ENCODE assay signal across 12 cellular contexts in the genomic region with DNA sequence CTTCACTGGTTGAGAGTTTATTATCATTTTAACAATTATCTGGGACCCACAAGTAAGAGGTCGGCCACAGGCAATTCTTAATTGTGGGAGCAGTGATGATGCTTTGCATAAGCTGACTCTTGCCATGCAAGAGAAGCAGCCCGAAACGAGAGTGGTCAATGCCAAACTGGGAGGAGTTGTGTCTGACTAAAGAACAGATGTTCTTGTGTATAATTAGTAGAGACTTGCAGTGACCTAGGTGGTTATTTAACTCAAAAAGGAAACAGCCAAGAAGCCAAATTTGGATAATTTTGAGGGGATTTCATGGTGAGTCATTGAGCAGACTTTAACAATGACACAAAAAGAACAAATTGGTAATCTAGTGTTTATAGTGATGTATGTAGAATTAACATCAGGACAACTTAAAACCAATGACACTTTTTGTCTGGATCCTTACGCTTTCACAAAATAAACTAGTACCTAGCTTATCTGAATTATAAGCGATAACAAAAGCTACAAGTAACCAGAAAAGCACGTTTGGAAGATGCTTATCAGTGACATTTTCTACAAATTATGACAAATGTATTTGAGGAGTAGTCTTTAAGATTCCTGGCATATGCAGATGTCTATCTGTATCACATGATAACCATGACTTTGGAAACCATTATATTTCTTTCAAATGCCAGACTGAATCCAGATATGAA.
DNase-seq lines count a peak whose midpoint lies in the region; ATAC-seq lines count a peak whose summit lies in the region.
"Had no signal": no experiment of that assay in that cellular context is flagged by ENCODE, and none has a peak within 500 bp of the region (broad histone marks: within the 10 kb centered on the region; RNA-seq: fewer than 3 reads in every experiment).

No MANE protein-coding gene starts in this region.

- no peak overlapping the region for H3K27ac Mint-ChIP-seq in activated CD8-positive, alpha-beta memory T cell treated with anti-CD3 and anti-CD28 coated beads, Interleukin-2, amount 10 ng/mL, durations not matched to agents 7 days and 5 days
- H3K27ac Mint-ChIP-seq: activated CD4-positive, alpha-beta memory T cell treated with anti-CD3 and anti-CD28 coated beads for 36 hours; naive thymus-derived CD8-positive, alpha-beta T cell; stimulated activated naive CD8-positive, alpha-beta T cell treated with anti-CD3 and anti-CD28 coated beads, Interleukin-15, Interleukin-2, amounts not matched to agents 100 ng/mL and 50 ng/mL, for 24 hours had no signal

- no peak overlapping the region for H3K4me3 Mint-ChIP-seq in activated CD8-positive, alpha-beta memory T cell treated with anti-CD3 and anti-CD28 coated beads, Interleukin-2, amount 10 ng/mL, durations not matched to agents 7 days and 5 days
- H3K4me3 Mint-ChIP-seq: activated CD4-positive, alpha-beta memory T cell treated with anti-CD3 and anti-CD28 coated beads for 36 hours; naive thymus-derived CD8-positive, alpha-beta T cell; stimulated activated naive CD8-positive, alpha-beta T cell treated with anti-CD3 and anti-CD28 coated beads, Interleukin-15, Interleukin-2, amounts not matched to agents 100 ng/mL and 50 ng/mL, for 24 hours had no signal

- H3K27me3 Mint-ChIP-seq in activated CD8-positive, alpha-beta memory T cell treated with anti-CD3 and anti-CD28 coated beads, Interleukin-2, amount 10 ng/mL, durations not matched to agents 7 days and 5 days, result no peaks in the 10 kb centered on the region
- H3K27me3 Mint-ChIP-seq: activated CD4-positive, alpha-beta memory T cell treated with anti-CD3 and anti-CD28 coated beads for 36 hours; naive thymus-derived CD8-positive, alpha-beta T cell; stimulated activated naive CD8-positive, alpha-beta T cell treated with anti-CD3 and anti-CD28 coated beads, Interleukin-15, Interleukin-2, amounts not matched to agents 100 ng/mL and 50 ng/mL, for 24 hours had no signal

- no peaks in the 10 kb centered on the region for H3K36me3 Mint-ChIP-seq in activated CD8-positive, alpha-beta memory T cell treated with anti-CD3 and anti-CD28 coated beads, Interleukin-2, amount 10 ng/mL, durations not matched to agents 7 days and 5 days
- H3K36me3 Mint-ChIP-seq: activated CD4-positive, alpha-beta memory T cell treated with anti-CD3 and anti-CD28 coated beads for 36 hours; naive thymus-derived CD8-positive, alpha-beta T cell had no signal

- peak; percentile 63 for DNase-seq in DMS 273 treated with DMSO at 0.1 percent for 48 hours (lab: John Stamatoyannopoulos, UW)
- no peak for DNase-seq in NCI-H1417 (lab: John Stamatoyannopoulos, UW)
- no peak for DNase-seq in amygdala (lab: John Stamatoyannopoulos, UW)
- DNase-seq in activated CD8-positive, alpha-beta memory T cell treated with anti-CD3 and anti-CD28 coated beads, Interleukin-2, amount 10 ng/mL, durations not matched to agents 7 days and 5 days, result no peak
- DNase-seq in HCEC 1CT, result no peak
- DNase-seq: activated CD4-positive, alpha-beta memory T cell treated with anti-CD3 and anti-CD28 coated beads for 36 hours; naive thymus-derived CD8-positive, alpha-beta T cell; NCI-H2107 had no signal

- no peaks in the 10 kb centered on the region for H3K4me1 Mint-ChIP-seq in activated CD8-positive, alpha-beta memory T cell treated with anti-CD3 and anti-CD28 coated beads, Interleukin-2, amount 10 ng/mL, durations not matched to agents 7 days and 5 days

- peak; percentile 70 for ATAC-seq in GM19372 (IDR thresholded peaks at IDR 0.05; ENCODE audit: low read depth, unreplicated experiment)
- ATAC-seq in HG02840 (IDR thresholded peaks at IDR 0.05; ENCODE audit: low FRiP score, unreplicated experiment), result peak; percentile 96
- ATAC-seq in HG03558 (IDR thresholded peaks at IDR 0.05; ENCODE audit: extremely low read depth, unreplicated experiment), result peak; percentile 86
- ATAC-seq in activated CD8-positive, alpha-beta memory T cell treated with anti-CD3 and anti-CD28 coated beads, Interleukin-2, amount 10 ng/mL, durations not matched to agents 7 days and 5 days, result no peak
- ATAC-seq: naive thymus-derived CD8-positive, alpha-beta T cell had no signal

- CTCF ChIA-PET in activated CD8-positive, alpha-beta memory T cell treated with anti-CD3 and anti-CD28 coated beads, Interleukin-2, amount 10 ng/mL, durations not matched to agents 7 days and 5 days (lab: Charles Lee), result no interaction called here

- peaks cover 11% of the 10 kb centered on the region for H3K9me3 Mint-ChIP-seq in activated CD8-positive, alpha-beta memory T cell treated with anti-CD3 and anti-CD28 coated beads, Interleukin-2, amount 10 ng/mL, durations not matched to agents 7 days and 5 days (ENCODE audit: low read depth)
